In genomic region chr14:90062852-90063539, GRCh38 we compare ENCODE assay signal across 9 cellular contexts. TPM values are rescaled to one million over a fixed set of nuclear protein-coding genes. Genes with fewer than 3 reads are reported as not detected.
DNase-seq lines count a peak whose midpoint lies in the region; ATAC-seq and TF ChIP-seq lines count a peak whose summit lies in the region.
"Had no signal": no experiment of that assay in that cellular context is flagged by ENCODE, and none has a peak within 500 bp of the region (broad histone marks: within the 10 kb centered on the region; RNA-seq: fewer than 3 reads in every experiment).

No MANE protein-coding gene starts in this region.

- POLR2A ChIA-PET in Caco-2 (lab: Charles Lee), result no interaction called here

- H3K36me3 Mint-ChIP-seq in Caco-2 (ENCODE audit: insufficient read depth, unreplicated experiment) (no peaks in the 10 kb centered on the region), neural progenitor cell (no peaks in the 10 kb centered on the region)

- H3K9me3 Mint-ChIP-seq in Caco-2 (ENCODE audit: unreplicated experiment) (no peaks in the 10 kb centered on the region), neural progenitor cell (peaks cover 14% of the 10 kb centered on the region)

- DNase-seq in Caco-2 (no peak), NCI-H69 (lab: John Stamatoyannopoulos, UW) (peak; percentile 47), neural progenitor cell (ENCODE audit: low spot score) (no peak), NCI-H2081 (lab: John Stamatoyannopoulos, UW) (no peak), NCI-H2029 (lab: John Stamatoyannopoulos, UW) (no peak), NCI-H2171 (lab: John Stamatoyannopoulos, UW) (no peak)

- intact Hi-C loops in Caco-2 (cut with micrococcal nuclease; ENCODE audit: unreplicated experiment), result loop anchor here (5.0 kb wide), 1 partner anchor 174 kb away; no protein-coding TSS in a partner anchor

- H3K4me1 ChIP-seq in Caco-2 (peaks cover 8% of the 10 kb centered on the region; the same call in 1 of the 2 replicates), duodenal mucosa (ENCODE audit: control insufficient read depth in 1 of 2, insufficient read depth in 2 of 2, low read length in 2 of 2) (peaks cover 8 to 20% of the 10 kb centered on the region in 2 donors), neural progenitor cell (peaks cover 18% of the 10 kb centered on the region)

- H3K4me2 ChIP-seq in neural progenitor cell, result peak overlapping the region; percentile 86

- H3K27me3 ChIP-seq in Caco-2 (replicated peaks; ENCODE audit: control insufficient read depth, insufficient read depth, low read length), result peaks cover 5% of the 10 kb centered on the region
- peaks cover 43 to 46% of the 10 kb centered on the region in 2 donors for H3K27me3 ChIP-seq in duodenal mucosa (ENCODE audit: control insufficient read depth in 1 of 2, insufficient read depth in 2 of 2, low read length in 2 of 2)
- peaks cover 88% of the 10 kb centered on the region for H3K27me3 ChIP-seq in neural progenitor cell

- peaks cover 10% of the 10 kb centered on the region for H3K4me1 Mint-ChIP-seq in Caco-2 (ENCODE audit: low read depth, unreplicated experiment)
- H3K4me1 Mint-ChIP-seq in neural progenitor cell, result peaks cover 11% of the 10 kb centered on the region

- H3K4me3 ChIP-seq in Caco-2 (ENCODE audit: low read depth, low read length) (no peak overlapping the region), duodenal mucosa (ENCODE audit: low read depth in 1 of 2, low read length in 2 of 2) (peak overlapping the region; percentile 26 to 54), neural progenitor cell (peak overlapping the region; percentile 55)

- no peaks in the 10 kb centered on the region for H3K36me3 ChIP-seq in Caco-2 (ENCODE audit: control insufficient read depth, insufficient read depth, low read length)
- H3K36me3 ChIP-seq in duodenal mucosa (ENCODE audit: control insufficient read depth in 1 of 2, insufficient read depth in 2 of 2, low read length in 2 of 2), result no peaks in the 10 kb centered on the region
- H3K36me3 ChIP-seq in neural progenitor cell, result no peaks in the 10 kb centered on the region

- peaks cover 4% of the 10 kb centered on the region; the same call in 1 of the 2 replicates for H3K9me3 ChIP-seq in Caco-2
- H3K9me3 ChIP-seq in duodenal mucosa (ENCODE audit: control insufficient read depth in 1 of 2, low read length in 2 of 2), result no peaks in the 10 kb centered on the region
- H3K9me3 ChIP-seq in neural progenitor cell (ENCODE audit: low read depth), result no peaks in the 10 kb centered on the region

- no TSS peak for BruUV-seq in Caco-2 (replicated peaks; lab: Mats Ljungman, UMichigan)

- no peak overlapping the region for H3K9ac ChIP-seq in duodenal mucosa (ENCODE audit: low read depth in 1 of 2, low read length in 2 of 2)
- no peak overlapping the region for H3K9ac ChIP-seq in neural progenitor cell

- TF ChIP-seq CTCF in Caco-2 (IDR thresholded peaks at IDR 0.05; ENCODE audit: insufficient read depth in 1 of 2, low read depth in 1 of 2, low read length in 1 of 2, severe bottlenecking in 1 of 2, unreplicated experiment in 1 of 2) (no peak), neural progenitor cell (IDR thresholded peaks at IDR 0.05) (no peak)

- H3K27me3 Mint-ChIP-seq in Caco-2 (ENCODE audit: insufficient read depth, unreplicated experiment) (peaks cover 35% of the 10 kb centered on the region), neural progenitor cell (ENCODE audit: insufficient read depth, low read depth) (peaks cover 53% of the 10 kb centered on the region)

- H3K4me3 Mint-ChIP-seq in Caco-2 (ENCODE audit: unreplicated experiment), result peak overlapping the region; percentile 85
- peak overlapping the region; percentile 88 for H3K4me3 Mint-ChIP-seq in neural progenitor cell

- no peak overlapping the region for H2AFZ ChIP-seq in neural progenitor cell (replicated peaks)

- peaks cover 15% of the 10 kb centered on the region for H4K20me1 ChIP-seq in neural progenitor cell (ENCODE audit: low read depth)

- H3K27ac ChIP-seq in duodenal mucosa (ENCODE audit: low read depth, low read length), result no peak overlapping the region
- no peak overlapping the region for H3K27ac ChIP-seq in neural progenitor cell

- no peaks in the 10 kb centered on the region for H3F3A ChIP-seq in neural progenitor cell (ENCODE audit: low read depth)

- no peak overlapping the region for H3K27ac Mint-ChIP-seq in Caco-2 (ENCODE audit: unreplicated experiment)
- no peak overlapping the region for H3K27ac Mint-ChIP-seq in neural progenitor cell

- CTCF ChIA-PET in Caco-2 (lab: Charles Lee), result interaction anchor here (0.9 kb wide), 1 partner anchor 109 kb away, joined by 3 read pairs; the partner anchor contains the start of gene EFCAB11

- no peak for ATAC-seq in HG03469 (IDR thresholded peaks at IDR 0.05; ENCODE audit: unreplicated experiment)

- H3K79me2 ChIP-seq in neural progenitor cell (ENCODE audit: low read depth), result no peaks in the 10 kb centered on the region

RNA-seq across cellular contexts. Expression of gene KCNK13, which starts 1.2 kb away (rescaled TPM):
- not detected in 2 replicates for total RNA-seq in Caco-2 (2022)
- not detected in 2 replicates for total RNA-seq in neural progenitor cell (ENCODE audit: low replicate concordance)
- total RNA-seq: G401 had no signal
